In the genomic region with DNA sequence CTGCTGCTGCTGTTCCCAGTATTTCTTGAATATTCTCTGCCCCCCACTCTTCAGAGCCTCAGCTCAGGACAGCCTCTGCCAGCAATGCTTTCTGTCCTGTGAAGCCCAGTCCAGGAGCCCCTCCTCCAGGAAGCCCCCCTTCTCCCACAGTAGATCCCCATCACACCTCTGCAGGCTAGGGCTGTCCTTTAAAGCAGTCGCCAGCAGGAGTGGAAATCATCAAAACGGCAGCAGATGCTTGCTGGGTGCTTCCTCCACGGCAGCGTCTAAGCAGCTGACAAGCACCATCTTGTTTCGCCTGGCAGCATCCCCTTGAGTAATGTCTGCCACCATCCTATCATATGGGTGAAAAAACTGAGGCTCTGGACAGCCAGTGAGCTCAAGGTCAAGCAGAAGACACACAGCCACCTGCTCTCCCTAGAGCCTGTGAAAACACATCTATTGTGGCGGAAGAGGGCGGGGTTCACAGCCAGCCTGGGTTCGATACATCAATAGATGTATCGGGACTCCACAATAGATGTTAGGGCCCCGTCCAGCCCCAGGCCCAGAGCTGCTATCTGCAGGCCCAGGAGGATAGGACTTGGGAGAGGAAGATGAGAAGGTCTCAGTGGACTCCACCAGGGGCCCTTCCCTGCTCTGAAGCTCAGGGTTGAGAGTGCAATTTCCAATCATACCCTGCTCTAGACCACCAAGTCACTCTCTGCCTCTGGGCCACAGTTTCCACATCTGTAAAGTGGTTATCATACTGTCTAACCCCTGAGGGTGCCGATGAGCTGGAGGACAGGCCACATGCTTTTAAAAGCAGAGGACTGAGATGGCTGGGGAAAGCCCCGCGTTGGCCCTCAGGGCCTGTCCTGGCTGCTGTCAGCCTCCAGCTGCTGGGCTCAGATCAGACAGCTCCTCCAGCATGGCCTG, we compare ENCODE assay signal across 11 cellular contexts. TPM values are rescaled to one million over a fixed set of nuclear protein-coding genes. Genes with fewer than 3 reads are reported as not detected.
DNase-seq lines count a peak whose midpoint lies in the region; ATAC-seq and TF ChIP-seq lines count a peak whose summit lies in the region.
"Had no signal": no experiment of that assay in that cellular context is flagged by ENCODE, and none has a peak within 500 bp of the region (broad histone marks: within the 10 kb centered on the region; RNA-seq: fewer than 3 reads in every experiment).

No MANE protein-coding gene starts in this region.

- H3K9me3 Mint-ChIP-seq in activated CD8-positive, alpha-beta T cell treated with anti-CD3 and anti-CD28 coated beads, Interleukin-2, amount 10 ng/mL, durations not matched to agents 7 days and 5 days (ENCODE audit: insufficient read depth) = no peaks in the 10 kb centered on the region

- H3K36me3 ChIP-seq in lower lobe of right lung (no peaks in the 10 kb centered on the region), upper lobe of right lung (no peaks in the 10 kb centered on the region)

- H3K9me3 ChIP-seq in lower lobe of right lung = no peaks in the 10 kb centered on the region
- H3K9me3 ChIP-seq in upper lobe of right lung = no peaks in the 10 kb centered on the region

- H3K4me1 ChIP-seq in lower lobe of right lung (no peaks in the 10 kb centered on the region), upper lobe of right lung (peaks cover 5% of the 10 kb centered on the region)

- CTCF ChIA-PET in activated CD8-positive, alpha-beta T cell treated with anti-CD3 and anti-CD28 coated beads, Interleukin-2, amount 10 ng/mL, durations not matched to agents 7 days and 5 days (lab: Charles Lee) = interaction anchor here (0.7 to 3.7 kb wide), 11 partner anchors 11 to 194 kb away, joined by 3 to 21 read pairs (median 3); no protein-coding TSS in a partner anchor

- DNase-seq in activated gamma-delta T cell treated with Interleukin-2 at 50 U/mL for 16 hours = peak; percentile 36
- DNase-seq in activated gamma-delta T cell (lab: John Stamatoyannopoulos, UW) = no peak
- DNase-seq in activated CD8-positive, alpha-beta T cell treated with anti-CD3 and anti-CD28 coated beads, Interleukin-2, amount 10 ng/mL, durations not matched to agents 7 days and 5 days = no peak
- no peak for DNase-seq in lower lobe of right lung
- no peak for DNase-seq in upper lobe of right lung
- no peak for DNase-seq in GOT3 (lab: John Stamatoyannopoulos, UW)
- DNase-seq: effector CD4-positive, alpha-beta T cell; Kasumi-1; NCI-H1930 had no signal

- H3K4me3 Mint-ChIP-seq in activated CD8-positive, alpha-beta T cell treated with anti-CD3 and anti-CD28 coated beads, Interleukin-2, amount 10 ng/mL, durations not matched to agents 7 days and 5 days = no peak overlapping the region

- ATAC-seq in activated CD8-positive, alpha-beta T cell treated with anti-CD3 and anti-CD28 coated beads, Interleukin-2, amount 10 ng/mL, durations not matched to agents 7 days and 5 days = peak; percentile 3
- no peak for ATAC-seq in lower lobe of right lung
- no peak for ATAC-seq in upper lobe of right lung
- ATAC-seq in GM21390 (IDR thresholded peaks at IDR 0.05; ENCODE audit: unreplicated experiment) = no peak
- no peak for ATAC-seq in HG03565 (IDR thresholded peaks at IDR 0.05; ENCODE audit: unreplicated experiment)

- no peak for TF ChIP-seq CTCF in lower lobe of right lung (IDR thresholded peaks at IDR 0.05)
- no peak for TF ChIP-seq CTCF in upper lobe of right lung (IDR thresholded peaks at IDR 0.05)

- H3K27ac ChIP-seq in lower lobe of right lung (peak overlapping the region; percentile 5), upper lobe of right lung (peak overlapping the region; percentile 17)

- no peaks in the 10 kb centered on the region for H3K27me3 ChIP-seq in lower lobe of right lung (ENCODE audit: low read depth)
- H3K27me3 ChIP-seq in upper lobe of right lung = no peaks in the 10 kb centered on the region

- peaks cover 82% of the 10 kb centered on the region for H3K4me1 Mint-ChIP-seq in activated CD8-positive, alpha-beta T cell treated with anti-CD3 and anti-CD28 coated beads, Interleukin-2, amount 10 ng/mL, durations not matched to agents 7 days and 5 days (ENCODE audit: low read depth)

- POLR2A ChIA-PET in activated CD8-positive, alpha-beta T cell treated with anti-CD3 and anti-CD28 coated beads, Interleukin-2, amount 10 ng/mL, durations not matched to agents 7 days and 5 days (lab: Charles Lee) = interaction anchor here (0.7 to 6.4 kb wide), 2 partner anchors 14 to 125 kb away, joined by 3 to 63 read pairs; a partner anchor contains a TSS

- no peaks in the 10 kb centered on the region for H3K27me3 Mint-ChIP-seq in activated CD8-positive, alpha-beta T cell treated with anti-CD3 and anti-CD28 coated beads, Interleukin-2, amount 10 ng/mL, durations not matched to agents 7 days and 5 days (ENCODE audit: low read depth)

- H3K4me3 ChIP-seq in lower lobe of right lung (no peak overlapping the region), upper lobe of right lung (no peak overlapping the region)

- peaks cover 86% of the 10 kb centered on the region for H3K36me3 Mint-ChIP-seq in activated CD8-positive, alpha-beta T cell treated with anti-CD3 and anti-CD28 coated beads, Interleukin-2, amount 10 ng/mL, durations not matched to agents 7 days and 5 days (ENCODE audit: low read depth)

- H3K27ac Mint-ChIP-seq in activated CD8-positive, alpha-beta T cell treated with anti-CD3 and anti-CD28 coated beads, Interleukin-2, amount 10 ng/mL, durations not matched to agents 7 days and 5 days = peak overlapping the region; percentile 95

- intact Hi-C loops in lower lobe of right lung (cut with DNase I) = no loop called here
- intact Hi-C loops in upper lobe of right lung (cut with DNase I) = no loop called here

RNA-seq across cellular contexts. Expression of a gene that starts 17.5 kb away (rescaled TPM):
- total RNA-seq in activated CD8-positive, alpha-beta T cell treated with anti-CD3 and anti-CD28 coated beads, Interleukin-2, amount 10 ng/mL, durations not matched to agents 7 days and 5 days = 100 to 1,000 TPM; 144 to 147 TPM
- 13.1 TPM for total RNA-seq in lower lobe of right lung
- 13.1 TPM for total RNA-seq in upper lobe of right lung

Comparison
In these comparisons a context has a peak if more than half of its experiments do, and no peak if none do; other contexts are left out.
1. RNA of a gene that starts 17.5 kb away (total RNA-seq): 144 to 147 TPM in activated CD8-positive, alpha-beta T cell treated with anti-CD3 and anti-CD28 coated beads, Interleukin-2, amount 10 ng/mL, durations not matched to agents 7 days and 5 days; 13.1 TPM in lower lobe of right lung (single experiment) and 13.1 TPM in upper lobe of right lung (single experiment); every median in the first group is over 10 times any median in the second.